In genomic region chr2:237674731-237675276, GRCh38 we compare ENCODE assay signal across 8 cellular contexts. TPM values are rescaled to one million over a fixed set of nuclear protein-coding genes. Genes with fewer than 3 reads are reported as not detected.
DNase-seq lines count a peak whose midpoint lies in the region; ATAC-seq and FAIRE-seq lines count a peak whose summit lies in the region.

No MANE protein-coding gene starts in this region.

- H3K4me3 Mint-ChIP-seq in memory B cell = peak overlapping the region; percentile 82

- no peaks in the 10 kb centered on the region for H3K36me3 Mint-ChIP-seq in memory B cell

- DNase-seq in GM18507 (ENCODE audit: extremely low spot score, insufficient read length, low read depth) (peak; percentile 52), NCI-H2107 treated with DMSO at 0.1 percent for 48 hours (lab: John Stamatoyannopoulos, UW; ENCODE audit: unreplicated experiment) (peak; percentile 23), dermis microvascular lymphatic vessel endothelial cell (ENCODE audit: low read depth in 2 of 2) (peak; percentile 97), memory B cell (ENCODE audit: low spot score in 2 of 2) (peak; percentile 78 to 86), NCI-H2171 treated with DMSO at 0.1 percent for 48 hours (lab: John Stamatoyannopoulos, UW) (no peak)
- peak; percentile 64 to 75 for DNase-seq in activated CD4-positive, alpha-beta T cell treated with anti-CD3 and anti-CD28 coated beads for 4 hours
- peak; percentile 67 for DNase-seq in stimulated activated CD8-positive, alpha-beta memory T cell treated with anti-CD3 and anti-CD28 coated beads, Interleukin-15, amount 100 ng/mL, for 1 hour (ENCODE audit: low read depth)

- H3K4me1 Mint-ChIP-seq in memory B cell = peaks cover 52% of the 10 kb centered on the region

- FAIRE-seq in GM18507 (lab: Jason Lieb, UNC) = peak; percentile 97

- no peaks in the 10 kb centered on the region for H3K27me3 Mint-ChIP-seq in memory B cell

- peak; percentile 75 for ATAC-seq in HG02840 (IDR thresholded peaks at IDR 0.05; ENCODE audit: low FRiP score, unreplicated experiment)
- peak; percentile 71 for ATAC-seq in memory B cell (ENCODE audit: low read depth)

- peak overlapping the region; percentile 99 for H3K27ac Mint-ChIP-seq in memory B cell

- no peaks in the 10 kb centered on the region for H3K9me3 Mint-ChIP-seq in memory B cell

RNA-seq across cellular contexts. Expression of gene LRRFIP1, which starts 47.4 kb away (rescaled TPM):
- total RNA-seq in dermis microvascular lymphatic vessel endothelial cell = 83.6 and 114 TPM in 2 replicates
